In the genomic region with DNA sequence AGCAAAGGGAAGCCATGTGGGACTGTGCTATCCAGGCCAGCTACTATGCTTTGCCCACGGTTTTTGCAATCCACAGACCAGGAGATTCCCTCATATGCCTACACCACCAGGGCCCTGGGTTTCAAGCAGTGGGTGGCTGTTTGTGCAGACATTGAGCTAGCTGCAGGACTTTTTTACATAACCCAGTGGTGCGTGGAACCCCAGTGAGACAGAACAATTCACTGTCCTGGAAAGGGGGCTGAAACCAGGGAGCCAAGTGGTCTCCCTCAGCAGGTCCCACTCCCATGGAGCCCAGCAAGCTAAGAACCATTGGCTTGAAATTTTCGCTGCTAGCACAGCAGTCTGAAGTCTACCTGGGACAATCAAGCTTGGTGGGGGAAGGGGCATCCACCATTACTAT, we compare ENCODE assay signal across 9 cellular contexts.
"Had no signal": no experiment of that assay in that cellular context is flagged by ENCODE, and none has a peak within 500 bp of the region (broad histone marks: within the 10 kb centered on the region; RNA-seq: fewer than 3 reads in every experiment).

No MANE protein-coding gene starts in this region.

- H3K4me2 ChIP-seq: KMS-11 had no signal

- DNase-seq: IMR-90, KBM-7, KG1 had no signal

- H3K4me3 Mint-ChIP-seq: IgD-negative memory B cell had no signal

- H3K9ac ChIP-seq: KMS-11 had no signal

- ATAC-seq: HepG2, K562 had no signal

- FAIRE-seq: HepG2, HTR-8/SVneo, K562 had no signal

- H3K27ac ChIP-seq: HL-60, KMS-11 had no signal

- H3K36me3 Mint-ChIP-seq: IgD-negative memory B cell had no signal

- H3K4me3 ChIP-seq: K562 had no signal

- H3K27ac Mint-ChIP-seq: IgD-negative memory B cell had no signal

- H3K27me3 Mint-ChIP-seq: IgD-negative memory B cell had no signal
